Comparison of ENCODE assay signal across 8 cellular contexts in genomic region chr16:88558457-88559442, GRCh38. TPM values are rescaled to one million over a fixed set of nuclear protein-coding genes. Genes with fewer than 3 reads are reported as not detected.
A peak's percentile ranks its signal among the peaks of the same experiment; 100 is the strongest.
DNase-seq lines count a peak whose midpoint lies in the region; ATAC-seq and TF ChIP-seq lines count a peak whose summit lies in the region.

No MANE protein-coding gene starts in this region.

- no peak overlapping the region for H3K9ac ChIP-seq in skeletal muscle satellite cell (ENCODE audit: low read depth, low read length)

- H3K27me3 ChIP-seq in WERI-Rb-1 (ENCODE audit: insufficient read depth, low read depth, severe bottlenecking) (no peaks in the 10 kb centered on the region), heart right ventricle (peaks cover 0 to 43% (median 27%) of the 10 kb centered on the region in 7 donors), skeletal muscle satellite cell (ENCODE audit: control insufficient read depth, insufficient read depth, low read length) (peaks cover 40% of the 10 kb centered on the region)

- H3K4me2 ChIP-seq in skeletal muscle satellite cell (ENCODE audit: low read length), result peak overlapping the region; percentile 9

- no peaks in the 10 kb centered on the region for H3K36me3 ChIP-seq in WERI-Rb-1
- H3K36me3 ChIP-seq in heart right ventricle, result no peaks in the 10 kb centered on the region
- H3K36me3 ChIP-seq in skeletal muscle satellite cell (ENCODE audit: insufficient read depth, low read length), result no peaks in the 10 kb centered on the region

- 46 to 49% methylated on average over 34 to 44 of the region's 45 CpGs for WGBS in heart right ventricle, 2 donors

- DNase-seq in NOMO-1 (lab: John Stamatoyannopoulos, UW; ENCODE audit: unreplicated experiment in 2 of 2) (peak; percentile 8 to 41), NOMO-1 treated with dmso at 0.1 percent for 144 hours (lab: John Stamatoyannopoulos, UW; ENCODE audit: unreplicated experiment) (no peak), NCI-H2081 treated with DMSO at 0.1 percent for 48 hours (lab: John Stamatoyannopoulos, UW) (peak; percentile 39), WERI-Rb-1 (peak; percentile 59), heart right ventricle (peak; percentile 61 to 78), ecto neural progenitor cell (ENCODE audit: low spot score) (no peak)
- no peak for DNase-seq in activated T-helper 1 cell treated with anti-CD3 and anti-CD28 coated beads, Interleukin-12 subunit alpha, Interleukin-12 subunit beta, Interleukin-2, Interleukin-4 antibody, amounts not matched to agents 30 ng/mL and 10 ng/mL and 1 ng/mL, durations not matched to agents 14 hours and 24 hours and 36 hours (ENCODE audit: low spot score)

- H3K27ac Mint-ChIP-seq in activated T-helper 1 cell treated with anti-CD3 and anti-CD28 coated beads, Interleukin-12 subunit alpha, Interleukin-12 subunit beta, Interleukin-2, Interleukin-4 antibody, amounts not matched to agents 30 ng/mL and 10 ng/mL and 1 ng/mL, durations not matched to agents 14 hours and 24 hours and 36 hours, result no peak overlapping the region

- ATAC-seq in heart right ventricle, result peak; percentile 31 to 82 (median 72)

- peaks cover 4% of the 10 kb centered on the region for H3K4me1 Mint-ChIP-seq in activated T-helper 1 cell treated with anti-CD3 and anti-CD28 coated beads, Interleukin-12 subunit alpha, Interleukin-12 subunit beta, Interleukin-2, Interleukin-4 antibody, amounts not matched to agents 30 ng/mL and 10 ng/mL and 1 ng/mL, durations not matched to agents 14 hours and 24 hours and 36 hours (ENCODE audit: low read depth)

- H3K9me3 ChIP-seq in WERI-Rb-1 (ENCODE audit: severe bottlenecking), result no peaks in the 10 kb centered on the region
- no peaks in the 10 kb centered on the region for H3K9me3 ChIP-seq in heart right ventricle
- H3K9me3 ChIP-seq in skeletal muscle satellite cell (replicated peaks; ENCODE audit: low read length), result no peaks in the 10 kb centered on the region

- H3K27me3 Mint-ChIP-seq in activated T-helper 1 cell treated with anti-CD3 and anti-CD28 coated beads, Interleukin-12 subunit alpha, Interleukin-12 subunit beta, Interleukin-2, Interleukin-4 antibody, amounts not matched to agents 30 ng/mL and 10 ng/mL and 1 ng/mL, durations not matched to agents 14 hours and 24 hours and 36 hours (ENCODE audit: insufficient read depth), result peaks cover 3% of the 10 kb centered on the region

- H3K4me1 ChIP-seq in heart right ventricle (peaks cover 0 to 16% (median 8%) of the 10 kb centered on the region in 9 donors), skeletal muscle satellite cell (ENCODE audit: control insufficient read depth, insufficient read depth, low read length) (peaks cover 5% of the 10 kb centered on the region)

- H3K9me3 Mint-ChIP-seq in activated T-helper 1 cell treated with anti-CD3 and anti-CD28 coated beads, Interleukin-12 subunit alpha, Interleukin-12 subunit beta, Interleukin-2, Interleukin-4 antibody, amounts not matched to agents 30 ng/mL and 10 ng/mL and 1 ng/mL, durations not matched to agents 14 hours and 24 hours and 36 hours, result peaks cover 4% of the 10 kb centered on the region

- intact Hi-C loops in heart right ventricle (cut with DNase I), result loop anchor here in 1 of 10 donors (10.0 kb wide), 1 partner anchor 114 kb away; no protein-coding TSS in a partner anchor
- intact Hi-C loops in activated T-helper 1 cell treated with anti-CD3 and anti-CD28 coated beads, Interleukin-12 subunit alpha, Interleukin-12 subunit beta, Interleukin-2, Interleukin-4 antibody, amounts not matched to agents 30 ng/mL and 10 ng/mL and 1 ng/mL, durations not matched to agents 14 hours and 24 hours and 36 hours (cut with micrococcal nuclease), result no loop called here

- TF ChIP-seq CTCF in WERI-Rb-1 (IDR thresholded peaks at IDR 0.05; ENCODE audit: low read depth, low read length) (peak; percentile 41), heart right ventricle (IDR thresholded peaks at IDR 0.05) (peak; percentile 18 to 64 (median 53))

- no peaks in the 10 kb centered on the region for H3K36me3 Mint-ChIP-seq in activated T-helper 1 cell treated with anti-CD3 and anti-CD28 coated beads, Interleukin-12 subunit alpha, Interleukin-12 subunit beta, Interleukin-2, Interleukin-4 antibody, amounts not matched to agents 30 ng/mL and 10 ng/mL and 1 ng/mL, durations not matched to agents 14 hours and 24 hours and 36 hours (ENCODE audit: low read depth)

- H3K4me3 Mint-ChIP-seq in activated T-helper 1 cell treated with anti-CD3 and anti-CD28 coated beads, Interleukin-12 subunit alpha, Interleukin-12 subunit beta, Interleukin-2, Interleukin-4 antibody, amounts not matched to agents 30 ng/mL and 10 ng/mL and 1 ng/mL, durations not matched to agents 14 hours and 24 hours and 36 hours, result no peak overlapping the region

- H3K27ac ChIP-seq in WERI-Rb-1 (no peak overlapping the region), heart right ventricle (no peak overlapping the region)

- H3K4me3 ChIP-seq in WERI-Rb-1 (ENCODE audit: low read depth, low read length) (no peak overlapping the region), heart right ventricle (no peak overlapping the region), skeletal muscle satellite cell (ENCODE audit: low read length) (no peak overlapping the region)

RNA-seq across cellular contexts. Expression of gene ZC3H18, which starts 11.5 kb away (rescaled TPM):
- total RNA-seq in heart right ventricle, result 10 to 100 TPM; 18.3 to 28.7 (median 22.0) TPM
- polyA plus RNA-seq in heart right ventricle, result 10 to 100 TPM; 18.4 to 22.7 TPM
- 14.7 and 15.9 TPM in 2 replicates for total RNA-seq in skeletal muscle satellite cell (2012; rRNA removed)
- total RNA-seq in activated T-helper 1 cell treated with anti-CD3 and anti-CD28 coated beads, Interleukin-12 subunit alpha, Interleukin-12 subunit beta, Interleukin-2, Interleukin-4 antibody, amounts not matched to agents 30 ng/mL and 10 ng/mL and 1 ng/mL, durations not matched to agents 14 hours and 24 hours and 36 hours, result 115 and 116 TPM in 2 replicates

Comparison
In these comparisons a context has a peak if more than half of its experiments do, and no peak if none do; other contexts are left out.
1. DNase-seq: peak in NOMO-1 (2 of 2), NCI-H2081 treated with DMSO at 0.1 percent for 48 hours (single experiment), WERI-Rb-1 (single experiment) and heart right ventricle (2 of 2); none in NOMO-1 treated with dmso at 0.1 percent for 144 hours (single experiment), ecto neural progenitor cell (single experiment) and activated T-helper 1 cell treated with anti-CD3 and anti-CD28 coated beads, Interleukin-12 subunit alpha, Interleukin-12 subunit beta, Interleukin-2, Interleukin-4 antibody, amounts not matched to agents 30 ng/mL and 10 ng/mL and 1 ng/mL, durations not matched to agents 14 hours and 24 hours and 36 hours (single experiment).